In the genomic region with DNA sequence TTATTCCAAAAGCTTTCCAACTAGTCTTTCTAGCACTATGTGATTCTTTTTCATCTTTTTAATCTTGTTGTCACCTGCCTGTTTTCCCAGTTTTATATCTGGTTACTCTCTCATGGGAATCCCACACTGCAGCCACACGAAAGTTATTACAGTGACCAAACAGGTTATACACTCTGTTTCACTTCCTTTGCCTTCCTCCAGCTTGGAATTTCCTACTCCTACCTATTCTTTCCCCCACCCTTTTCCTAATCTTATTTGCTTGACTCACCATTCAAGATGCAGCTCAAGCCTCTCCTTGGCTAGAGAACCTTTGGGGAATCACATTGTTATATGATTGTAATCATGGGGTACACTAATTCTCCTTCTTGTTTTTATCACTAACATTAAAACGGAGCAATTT, we compare ENCODE assay signal across 1 cellular context.
TF ChIP-seq lines count a peak whose summit lies in the region.

No MANE protein-coding gene starts in this region.

TF ChIP-seq in GM23338, 12 proteins besides CTCF, POLR2A, EP300 and RAD21 (continued from another document):
- TF ChIP-seq, protein P1, sequence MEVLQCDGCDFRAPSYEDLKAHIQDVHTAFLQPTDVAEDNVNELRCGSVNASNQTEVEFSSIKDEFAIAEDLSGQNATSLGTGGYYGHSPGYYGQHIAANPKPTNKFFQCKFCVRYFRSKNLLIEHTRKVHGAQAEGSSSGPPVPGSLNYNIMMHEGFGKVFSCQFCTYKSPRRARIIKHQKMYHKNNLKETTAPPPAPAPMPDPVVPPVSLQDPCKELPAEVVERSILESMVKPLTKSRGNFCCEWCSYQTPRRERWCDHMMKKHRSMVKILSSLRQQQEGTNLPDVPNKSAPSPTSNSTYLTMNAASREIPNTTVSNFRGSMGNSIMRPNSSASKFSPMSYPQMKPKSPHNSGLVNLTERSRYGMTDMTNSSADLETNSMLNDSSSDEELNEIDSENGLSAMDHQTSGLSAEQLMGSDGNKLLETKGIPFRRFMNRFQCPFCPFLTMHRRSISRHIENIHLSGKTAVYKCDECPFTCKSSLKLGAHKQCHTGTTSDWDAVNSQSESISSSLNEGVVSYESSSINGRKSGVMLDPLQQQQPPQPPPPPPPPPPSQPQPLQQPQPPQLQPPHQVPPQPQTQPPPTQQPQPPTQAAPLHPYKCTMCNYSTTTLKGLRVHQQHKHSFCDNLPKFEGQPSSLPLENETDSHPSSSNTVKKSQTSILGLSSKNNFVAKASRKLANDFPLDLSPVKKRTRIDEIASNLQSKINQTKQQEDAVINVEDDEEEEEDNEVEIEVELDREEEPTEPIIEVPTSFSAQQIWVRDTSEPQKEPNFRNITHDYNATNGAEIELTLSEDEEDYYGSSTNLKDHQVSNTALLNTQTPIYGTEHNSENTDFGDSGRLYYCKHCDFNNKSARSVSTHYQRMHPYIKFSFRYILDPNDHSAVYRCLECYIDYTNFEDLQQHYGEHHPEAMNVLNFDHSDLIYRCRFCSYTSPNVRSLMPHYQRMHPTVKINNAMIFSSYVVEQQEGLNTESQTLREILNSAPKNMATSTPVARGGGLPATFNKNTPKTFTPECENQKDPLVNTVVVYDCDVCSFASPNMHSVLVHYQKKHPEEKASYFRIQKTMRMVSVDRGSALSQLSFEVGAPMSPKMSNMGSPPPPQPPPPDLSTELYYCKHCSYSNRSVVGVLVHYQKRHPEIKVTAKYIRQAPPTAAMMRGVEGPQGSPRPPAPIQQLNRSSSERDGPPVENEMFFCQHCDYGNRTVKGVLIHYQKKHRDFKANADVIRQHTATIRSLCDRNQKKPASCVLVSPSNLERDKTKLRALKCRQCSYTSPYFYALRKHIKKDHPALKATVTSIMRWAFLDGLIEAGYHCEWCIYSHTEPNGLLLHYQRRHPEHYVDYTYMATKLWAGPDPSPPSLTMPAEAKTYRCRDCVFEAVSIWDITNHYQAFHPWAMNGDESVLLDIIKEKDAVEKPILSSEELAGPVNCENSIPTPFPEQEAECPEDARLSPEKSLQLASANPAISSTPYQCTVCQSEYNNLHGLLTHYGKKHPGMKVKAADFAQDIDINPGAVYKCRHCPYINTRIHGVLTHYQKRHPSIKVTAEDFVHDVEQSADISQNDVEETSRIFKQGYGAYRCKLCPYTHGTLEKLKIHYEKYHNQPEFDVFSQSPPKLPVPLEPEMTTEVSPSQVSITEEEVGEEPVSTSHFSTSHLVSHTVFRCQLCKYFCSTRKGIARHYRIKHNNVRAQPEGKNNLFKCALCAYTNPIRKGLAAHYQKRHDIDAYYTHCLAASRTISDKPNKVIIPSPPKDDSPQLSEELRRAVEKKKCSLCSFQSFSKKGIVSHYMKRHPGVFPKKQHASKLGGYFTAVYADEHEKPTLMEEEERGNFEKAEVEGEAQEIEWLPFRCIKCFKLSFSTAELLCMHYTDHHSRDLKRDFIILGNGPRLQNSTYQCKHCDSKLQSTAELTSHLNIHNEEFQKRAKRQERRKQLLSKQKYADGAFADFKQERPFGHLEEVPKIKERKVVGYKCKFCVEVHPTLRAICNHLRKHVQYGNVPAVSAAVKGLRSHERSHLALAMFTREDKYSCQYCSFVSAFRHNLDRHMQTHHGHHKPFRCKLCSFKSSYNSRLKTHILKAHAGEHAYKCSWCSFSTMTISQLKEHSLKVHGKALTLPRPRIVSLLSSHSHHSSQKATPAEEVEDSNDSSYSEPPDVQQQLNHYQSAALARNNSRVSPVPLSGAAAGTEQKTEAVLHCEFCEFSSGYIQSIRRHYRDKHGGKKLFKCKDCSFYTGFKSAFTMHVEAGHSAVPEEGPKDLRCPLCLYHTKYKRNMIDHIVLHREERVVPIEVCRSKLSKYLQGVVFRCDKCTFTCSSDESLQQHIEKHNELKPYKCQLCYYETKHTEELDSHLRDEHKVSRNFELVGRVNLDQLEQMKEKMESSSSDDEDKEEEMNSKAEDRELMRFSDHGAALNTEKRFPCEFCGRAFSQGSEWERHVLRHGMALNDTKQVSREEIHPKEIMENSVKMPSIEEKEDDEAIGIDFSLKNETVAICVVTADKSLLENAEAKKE (CRISPR knock-in tag; IDR thresholded peaks at IDR 0.05): no peak
- TF ChIP-seq POLR2AphosphoS5 (IDR thresholded peaks at IDR 0.05; ENCODE audit: low read depth): no peak
